ENCODE assay signal across 1 cellular context in the genomic region with DNA sequence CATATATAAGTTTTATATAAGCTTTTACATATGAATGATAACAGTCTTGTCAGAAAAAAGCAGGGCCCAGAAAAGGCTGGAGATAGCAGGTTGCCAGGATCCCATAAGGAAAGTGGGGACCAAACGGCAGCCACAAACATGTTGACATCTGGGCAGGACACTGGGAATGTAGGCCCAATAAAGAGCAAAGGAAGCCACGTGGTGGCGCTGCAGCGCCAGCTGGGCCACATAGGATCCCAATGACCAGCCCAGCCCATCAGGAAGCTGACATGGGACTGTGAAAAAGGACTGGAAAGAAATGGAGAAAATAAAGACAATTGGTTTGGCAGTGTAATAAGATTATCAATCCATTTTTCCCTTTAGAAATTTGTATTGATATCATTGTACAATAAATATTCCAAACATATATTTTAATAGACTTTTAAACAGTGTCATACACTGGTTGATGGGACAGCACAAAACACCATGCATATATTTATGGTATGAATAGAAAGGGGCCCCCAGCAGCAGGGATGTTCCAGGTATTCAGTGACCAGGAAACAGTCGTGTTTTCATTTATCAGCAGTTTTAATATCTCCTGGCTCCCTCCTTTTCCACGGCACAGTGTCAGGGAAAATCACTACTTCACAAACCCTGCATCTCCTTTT.
TF ChIP-seq lines count a peak whose summit lies in the region.

No MANE protein-coding gene starts in this region.

TF ChIP-seq in K562, 482 proteins besides CTCF, POLR2A, EP300 and RAD21 (continued from another document and continues in another):
- TF ChIP-seq TFAP4 (CRISPR knock-in tag; IDR thresholded peaks at IDR 0.05; ENCODE audit: borderline replicate concordance): peak; percentile 75
- TF ChIP-seq ZNF778 (CRISPR knock-in tag; IDR thresholded peaks at IDR 0.05): no peak
- TF ChIP-seq DEAF1 (CRISPR knock-in tag; IDR thresholded peaks at IDR 0.05): peak; percentile 87
- no peak for TF ChIP-seq LARP7 (IDR thresholded peaks at IDR 0.05)
- TF ChIP-seq KAT7 (CRISPR knock-in tag; IDR thresholded peaks at IDR 0.05; ENCODE audit: borderline replicate concordance): no peak
- TF ChIP-seq, protein P1, sequence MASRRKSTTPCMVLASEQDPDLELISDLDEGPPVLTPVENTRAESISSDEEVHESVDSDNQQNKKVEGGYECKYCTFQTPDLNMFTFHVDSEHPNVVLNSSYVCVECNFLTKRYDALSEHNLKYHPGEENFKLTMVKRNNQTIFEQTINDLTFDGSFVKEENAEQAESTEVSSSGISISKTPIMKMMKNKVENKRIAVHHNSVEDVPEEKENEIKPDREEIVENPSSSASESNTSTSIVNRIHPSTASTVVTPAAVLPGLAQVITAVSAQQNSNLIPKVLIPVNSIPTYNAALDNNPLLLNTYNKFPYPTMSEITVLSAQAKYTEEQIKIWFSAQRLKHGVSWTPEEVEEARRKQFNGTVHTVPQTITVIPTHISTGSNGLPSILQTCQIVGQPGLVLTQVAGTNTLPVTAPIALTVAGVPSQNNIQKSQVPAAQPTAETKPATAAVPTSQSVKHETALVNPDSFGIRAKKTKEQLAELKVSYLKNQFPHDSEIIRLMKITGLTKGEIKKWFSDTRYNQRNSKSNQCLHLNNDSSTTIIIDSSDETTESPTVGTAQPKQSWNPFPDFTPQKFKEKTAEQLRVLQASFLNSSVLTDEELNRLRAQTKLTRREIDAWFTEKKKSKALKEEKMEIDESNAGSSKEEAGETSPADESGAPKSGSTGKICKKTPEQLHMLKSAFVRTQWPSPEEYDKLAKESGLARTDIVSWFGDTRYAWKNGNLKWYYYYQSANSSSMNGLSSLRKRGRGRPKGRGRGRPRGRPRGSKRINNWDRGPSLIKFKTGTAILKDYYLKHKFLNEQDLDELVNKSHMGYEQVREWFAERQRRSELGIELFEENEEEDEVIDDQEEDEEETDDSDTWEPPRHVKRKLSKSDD (conservative IDR thresholded peaks at IDR 0.05; ENCODE audit: low read length): no peak
- no peak for TF ChIP-seq MITF (IDR thresholded peaks at IDR 0.05)
- no peak for TF ChIP-seq TCFL5 (CRISPR knock-in tag; conservative IDR thresholded peaks at IDR 0.05)
- no peak for TF ChIP-seq PCBP1 (IDR thresholded peaks at IDR 0.05; ENCODE audit: low read depth, low read length, poor library complexity, severe bottlenecking)
- TF ChIP-seq, protein P2, sequence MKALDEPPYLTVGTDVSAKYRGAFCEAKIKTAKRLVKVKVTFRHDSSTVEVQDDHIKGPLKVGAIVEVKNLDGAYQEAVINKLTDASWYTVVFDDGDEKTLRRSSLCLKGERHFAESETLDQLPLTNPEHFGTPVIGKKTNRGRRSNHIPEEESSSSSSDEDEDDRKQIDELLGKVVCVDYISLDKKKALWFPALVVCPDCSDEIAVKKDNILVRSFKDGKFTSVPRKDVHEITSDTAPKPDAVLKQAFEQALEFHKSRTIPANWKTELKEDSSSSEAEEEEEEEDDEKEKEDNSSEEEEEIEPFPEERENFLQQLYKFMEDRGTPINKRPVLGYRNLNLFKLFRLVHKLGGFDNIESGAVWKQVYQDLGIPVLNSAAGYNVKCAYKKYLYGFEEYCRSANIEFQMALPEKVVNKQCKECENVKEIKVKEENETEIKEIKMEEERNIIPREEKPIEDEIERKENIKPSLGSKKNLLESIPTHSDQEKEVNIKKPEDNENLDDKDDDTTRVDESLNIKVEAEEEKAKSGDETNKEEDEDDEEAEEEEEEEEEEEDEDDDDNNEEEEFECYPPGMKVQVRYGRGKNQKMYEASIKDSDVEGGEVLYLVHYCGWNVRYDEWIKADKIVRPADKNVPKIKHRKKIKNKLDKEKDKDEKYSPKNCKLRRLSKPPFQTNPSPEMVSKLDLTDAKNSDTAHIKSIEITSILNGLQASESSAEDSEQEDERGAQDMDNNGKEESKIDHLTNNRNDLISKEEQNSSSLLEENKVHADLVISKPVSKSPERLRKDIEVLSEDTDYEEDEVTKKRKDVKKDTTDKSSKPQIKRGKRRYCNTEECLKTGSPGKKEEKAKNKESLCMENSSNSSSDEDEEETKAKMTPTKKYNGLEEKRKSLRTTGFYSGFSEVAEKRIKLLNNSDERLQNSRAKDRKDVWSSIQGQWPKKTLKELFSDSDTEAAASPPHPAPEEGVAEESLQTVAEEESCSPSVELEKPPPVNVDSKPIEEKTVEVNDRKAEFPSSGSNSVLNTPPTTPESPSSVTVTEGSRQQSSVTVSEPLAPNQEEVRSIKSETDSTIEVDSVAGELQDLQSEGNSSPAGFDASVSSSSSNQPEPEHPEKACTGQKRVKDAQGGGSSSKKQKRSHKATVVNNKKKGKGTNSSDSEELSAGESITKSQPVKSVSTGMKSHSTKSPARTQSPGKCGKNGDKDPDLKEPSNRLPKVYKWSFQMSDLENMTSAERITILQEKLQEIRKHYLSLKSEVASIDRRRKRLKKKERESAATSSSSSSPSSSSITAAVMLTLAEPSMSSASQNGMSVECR (CRISPR knock-in tag; IDR thresholded peaks at IDR 0.05): no peak
- no peak for TF ChIP-seq MCM5 (IDR thresholded peaks at IDR 0.05; ENCODE audit: low read depth)
- no peak for TF ChIP-seq ZNF239 (CRISPR knock-in tag; IDR thresholded peaks at IDR 0.05)
- TF ChIP-seq, protein P3, sequence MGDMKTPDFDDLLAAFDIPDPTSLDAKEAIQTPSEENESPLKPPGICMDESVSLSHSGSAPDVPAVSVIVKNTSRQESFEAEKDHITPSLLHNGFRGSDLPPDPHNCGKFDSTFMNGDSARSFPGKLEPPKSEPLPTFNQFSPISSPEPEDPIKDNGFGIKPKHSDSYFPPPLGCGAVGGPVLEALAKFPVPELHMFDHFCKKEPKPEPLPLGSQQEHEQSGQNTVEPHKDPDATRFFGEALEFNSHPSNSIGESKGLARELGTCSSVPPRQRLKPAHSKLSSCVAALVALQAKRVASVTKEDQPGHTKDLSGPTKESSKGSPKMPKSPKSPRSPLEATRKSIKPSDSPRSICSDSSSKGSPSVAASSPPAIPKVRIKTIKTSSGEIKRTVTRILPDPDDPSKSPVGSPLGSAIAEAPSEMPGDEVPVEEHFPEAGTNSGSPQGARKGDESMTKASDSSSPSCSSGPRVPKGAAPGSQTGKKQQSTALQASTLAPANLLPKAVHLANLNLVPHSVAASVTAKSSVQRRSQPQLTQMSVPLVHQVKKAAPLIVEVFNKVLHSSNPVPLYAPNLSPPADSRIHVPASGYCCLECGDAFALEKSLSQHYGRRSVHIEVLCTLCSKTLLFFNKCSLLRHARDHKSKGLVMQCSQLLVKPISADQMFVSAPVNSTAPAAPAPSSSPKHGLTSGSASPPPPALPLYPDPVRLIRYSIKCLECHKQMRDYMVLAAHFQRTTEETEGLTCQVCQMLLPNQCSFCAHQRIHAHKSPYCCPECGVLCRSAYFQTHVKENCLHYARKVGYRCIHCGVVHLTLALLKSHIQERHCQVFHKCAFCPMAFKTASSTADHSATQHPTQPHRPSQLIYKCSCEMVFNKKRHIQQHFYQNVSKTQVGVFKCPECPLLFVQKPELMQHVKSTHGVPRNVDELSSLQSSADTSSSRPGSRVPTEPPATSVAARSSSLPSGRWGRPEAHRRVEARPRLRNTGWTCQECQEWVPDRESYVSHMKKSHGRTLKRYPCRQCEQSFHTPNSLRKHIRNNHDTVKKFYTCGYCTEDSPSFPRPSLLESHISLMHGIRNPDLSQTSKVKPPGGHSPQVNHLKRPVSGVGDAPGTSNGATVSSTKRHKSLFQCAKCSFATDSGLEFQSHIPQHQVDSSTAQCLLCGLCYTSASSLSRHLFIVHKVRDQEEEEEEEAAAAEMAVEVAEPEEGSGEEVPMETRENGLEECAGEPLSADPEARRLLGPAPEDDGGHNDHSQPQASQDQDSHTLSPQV (IDR thresholded peaks at IDR 0.05): no peak
- TF ChIP-seq, protein P4, sequence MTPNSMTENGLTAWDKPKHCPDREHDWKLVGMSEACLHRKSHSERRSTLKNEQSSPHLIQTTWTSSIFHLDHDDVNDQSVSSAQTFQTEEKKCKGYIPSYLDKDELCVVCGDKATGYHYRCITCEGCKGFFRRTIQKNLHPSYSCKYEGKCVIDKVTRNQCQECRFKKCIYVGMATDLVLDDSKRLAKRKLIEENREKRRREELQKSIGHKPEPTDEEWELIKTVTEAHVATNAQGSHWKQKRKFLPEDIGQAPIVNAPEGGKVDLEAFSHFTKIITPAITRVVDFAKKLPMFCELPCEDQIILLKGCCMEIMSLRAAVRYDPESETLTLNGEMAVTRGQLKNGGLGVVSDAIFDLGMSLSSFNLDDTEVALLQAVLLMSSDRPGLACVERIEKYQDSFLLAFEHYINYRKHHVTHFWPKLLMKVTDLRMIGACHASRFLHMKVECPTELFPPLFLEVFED (CRISPR knock-in tag; conservative IDR thresholded peaks at IDR 0.05): no peak
- no peak for TF ChIP-seq CHAMP1 (IDR thresholded peaks at IDR 0.05)
- peak; percentile 52; the same call in 1 of the 2 replicates for TF ChIP-seq STAG1 (CRISPR knock-in tag; IDR thresholded peaks at IDR 0.05; ENCODE audit: borderline replicate concordance)
- TF ChIP-seq, protein P5, sequence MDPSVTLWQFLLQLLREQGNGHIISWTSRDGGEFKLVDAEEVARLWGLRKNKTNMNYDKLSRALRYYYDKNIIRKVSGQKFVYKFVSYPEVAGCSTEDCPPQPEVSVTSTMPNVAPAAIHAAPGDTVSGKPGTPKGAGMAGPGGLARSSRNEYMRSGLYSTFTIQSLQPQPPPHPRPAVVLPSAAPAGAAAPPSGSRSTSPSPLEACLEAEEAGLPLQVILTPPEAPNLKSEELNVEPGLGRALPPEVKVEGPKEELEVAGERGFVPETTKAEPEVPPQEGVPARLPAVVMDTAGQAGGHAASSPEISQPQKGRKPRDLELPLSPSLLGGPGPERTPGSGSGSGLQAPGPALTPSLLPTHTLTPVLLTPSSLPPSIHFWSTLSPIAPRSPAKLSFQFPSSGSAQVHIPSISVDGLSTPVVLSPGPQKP (CRISPR knock-in tag; IDR thresholded peaks at IDR 0.05): no peak
- TF ChIP-seq ZNF384 (IDR thresholded peaks at IDR 0.05; ENCODE audit: low read depth, low read length): no peak
- no peak for TF ChIP-seq GTF2F1 (IDR thresholded peaks at IDR 0.05; ENCODE audit: low read depth, low read length)
- TF ChIP-seq PHF21A (IDR thresholded peaks at IDR 0.05; ENCODE audit: borderline replicate concordance, low read depth): no peak
- TF ChIP-seq, protein P6, sequence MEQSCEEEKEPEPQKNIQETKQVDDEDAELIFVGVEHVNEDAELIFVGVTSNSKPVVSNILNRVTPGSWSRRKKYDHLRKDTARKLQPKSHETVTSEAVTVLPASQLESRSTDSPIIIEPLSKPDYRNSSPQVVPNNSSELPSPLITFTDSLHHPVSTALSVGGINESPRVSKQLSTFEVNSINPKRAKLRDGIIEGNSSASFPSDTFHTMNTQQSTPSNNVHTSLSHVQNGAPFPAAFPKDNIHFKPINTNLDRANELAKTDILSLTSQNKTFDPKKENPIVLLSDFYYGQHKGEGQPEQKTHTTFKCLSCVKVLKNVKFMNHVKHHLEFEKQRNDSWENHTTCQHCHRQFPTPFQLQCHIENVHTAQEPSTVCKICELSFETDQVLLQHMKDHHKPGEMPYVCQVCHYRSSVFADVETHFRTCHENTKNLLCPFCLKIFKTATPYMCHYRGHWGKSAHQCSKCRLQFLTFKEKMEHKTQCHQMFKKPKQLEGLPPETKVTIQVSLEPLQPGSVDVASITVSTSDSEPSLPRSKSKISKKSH (CRISPR knock-in tag; IDR thresholded peaks at IDR 0.05): no peak
- TF ChIP-seq PTRF (tag; IDR thresholded peaks at IDR 0.05): no peak
- TF ChIP-seq FOXK2 (conservative IDR thresholded peaks at IDR 0.05 in 1 of 2, IDR thresholded peaks at IDR 0.05 in 1 of 2; ENCODE audit: low read depth in 2 of 2): peak; percentile 68 to 78; a peak in 3 of 4 replicates
